In genomic region chr1:44024903-44025525, GRCh38 we compare ENCODE assay signal across 23 cellular contexts. TPM values are rescaled to one million over a fixed set of nuclear protein-coding genes. Genes with fewer than 3 reads are reported as not detected.
A peak's percentile ranks its signal among the peaks of the same experiment; 100 is the strongest.
DNase-seq lines count a peak whose midpoint lies in the region; ATAC-seq and TF ChIP-seq lines count a peak whose summit lies in the region.
"Had no signal": no experiment of that assay in that cellular context is flagged by ENCODE, and none has a peak within 500 bp of the region (broad histone marks: within the 10 kb centered on the region; RNA-seq: fewer than 3 reads in every experiment).

No MANE protein-coding gene starts in this region.

- H3K4me1 Mint-ChIP-seq in WTC11, result peaks cover 26% of the 10 kb centered on the region
- peaks cover 23% of the 10 kb centered on the region for H3K4me1 Mint-ChIP-seq in stimulated activated effector memory CD8-positive, alpha-beta T cell treated with anti-CD3 and anti-CD28 coated beads, Interleukin-12 subunit alpha, Interleukin-12 subunit beta, amount 100 ng/mL, for 72 hours

- no peak overlapping the region for H2AFZ ChIP-seq in GM23248

- TF ChIP-seq EP300 in esophagus muscularis mucosa (IDR thresholded peaks at IDR 0.05), result no peak

- H3K36me3 ChIP-seq in right atrium auricular region, result no peaks in the 10 kb centered on the region
- H3K36me3 ChIP-seq in left lung, result peaks cover 0 to 3% of the 10 kb centered on the region in 2 donors
- no peaks in the 10 kb centered on the region for H3K36me3 ChIP-seq in gastrocnemius medialis
- H3K36me3 ChIP-seq in GM23248 (ENCODE audit: low read depth), result no peaks in the 10 kb centered on the region; the same call in 1 of the 2 replicates
- H3K36me3 ChIP-seq in esophagus muscularis mucosa, result peaks cover 0 to 45% (median 12%) of the 10 kb centered on the region in 4 donors
- H3K36me3 ChIP-seq: prostate gland, upper lobe of right lung had no signal

- H3K4me2 ChIP-seq in GM23248 (ENCODE audit: unreplicated experiment), result no peak overlapping the region

- no peaks in the 10 kb centered on the region for H3K9me3 Mint-ChIP-seq in WTC11
- H3K9me3 Mint-ChIP-seq in stimulated activated effector memory CD8-positive, alpha-beta T cell treated with anti-CD3 and anti-CD28 coated beads, Interleukin-12 subunit alpha, Interleukin-12 subunit beta, amount 100 ng/mL, for 72 hours, result no peaks in the 10 kb centered on the region
- H3K9me3 Mint-ChIP-seq: activated CD4-positive, alpha-beta memory T cell treated with anti-CD3 and anti-CD28 coated beads, Interleukin-2, amount 10 ng/mL, durations not matched to agents 7 days and 5 days; nephron; stimulated activated naive CD8-positive, alpha-beta T cell treated with anti-CD3 and anti-CD28 coated beads, Interleukin-15, amount 100 ng/mL, for 72 hours had no signal

- H3F3A ChIP-seq in GM23248 (ENCODE audit: insufficient read depth), result no peaks in the 10 kb centered on the region

- H3K4me1 ChIP-seq in right atrium auricular region, result peaks cover 0 to 15% of the 10 kb centered on the region in 2 donors
- H3K4me1 ChIP-seq in left lung, result peaks cover 4 to 20% of the 10 kb centered on the region in 2 donors
- peaks cover 5 to 8% of the 10 kb centered on the region in 2 donors for H3K4me1 ChIP-seq in gastrocnemius medialis
- peaks cover 8% of the 10 kb centered on the region; the same call in 1 of the 2 replicates for H3K4me1 ChIP-seq in GM23248 (ENCODE audit: insufficient read depth)
- H3K4me1 ChIP-seq in esophagus muscularis mucosa, result peaks cover 6 to 16% (median 11%) of the 10 kb centered on the region in 4 donors
- H3K4me1 ChIP-seq: prostate gland had no signal

- H3K27ac Mint-ChIP-seq in WTC11, result peak overlapping the region; percentile 37; the same call in 1 of the 2 replicates
- H3K27ac Mint-ChIP-seq in stimulated activated effector memory CD8-positive, alpha-beta T cell treated with anti-CD3 and anti-CD28 coated beads, Interleukin-12 subunit alpha, Interleukin-12 subunit beta, amount 100 ng/mL, for 72 hours, result no peak overlapping the region
- H3K27ac Mint-ChIP-seq: activated CD4-positive, alpha-beta memory T cell treated with anti-CD3 and anti-CD28 coated beads, Interleukin-2, amount 10 ng/mL, durations not matched to agents 7 days and 5 days; nephron; stimulated activated naive CD8-positive, alpha-beta T cell treated with anti-CD3 and anti-CD28 coated beads, Interleukin-15, amount 100 ng/mL, for 72 hours had no signal

- ATAC-seq in left ventricle myocardium superior (no peak), WTC11 (no peak), left lung (peak; percentile 13), gastrocnemius medialis (no peak)
- no peak for ATAC-seq in stimulated activated effector memory CD8-positive, alpha-beta T cell treated with anti-CD3 and anti-CD28 coated beads, Interleukin-12 subunit alpha, Interleukin-12 subunit beta, amount 100 ng/mL, for 72 hours
- ATAC-seq: stimulated activated naive CD8-positive, alpha-beta T cell treated with anti-CD3 and anti-CD28 coated beads, Interleukin-15, amount 100 ng/mL, for 72 hours had no signal

- peak; percentile 6 for DNase-seq in left ventricle myocardium superior
- DNase-seq in right atrium auricular region (ENCODE audit: low spot score), result no peak
- DNase-seq in WTC11 (ENCODE audit: low spot score), result no peak
- peak in 1 of 2 donors; percentile 10 for DNase-seq in left lung
- DNase-seq in gastrocnemius medialis, result no peak
- no peak for DNase-seq in GM23248
- no peak for DNase-seq in stimulated activated effector memory CD8-positive, alpha-beta T cell treated with anti-CD3 and anti-CD28 coated beads, Interleukin-12 subunit alpha, Interleukin-12 subunit beta, amount 100 ng/mL, for 72 hours (ENCODE audit: low spot score in 2 of 2)
- no peak for DNase-seq in esophagus muscularis mucosa (ENCODE audit: extremely low spot score)
- DNase-seq: activated CD4-positive, alpha-beta memory T cell treated with anti-CD3 and anti-CD28 coated beads, Interleukin-2, amount 10 ng/mL, durations not matched to agents 7 days and 5 days; activated naive CD4-positive, alpha-beta T cell; activated T-cell treated with anti-CD3 and anti-CD28 coated beads for 4 hours; C1 segment of cervical spinal cord; central memory CD4-positive, alpha-beta T cell; erythroblast; glutamatergic neuron; midbrain; NCI-H1436; stimulated activated naive CD8-positive, alpha-beta T cell treated with anti-CD3 and anti-CD28 coated beads, Interleukin-15, amount 100 ng/mL, for 72 hours; T-helper 9 cell; upper lobe of right lung had no signal

- no peaks in the 10 kb centered on the region for H4K20me1 ChIP-seq in GM23248 (ENCODE audit: insufficient read depth)

- TF ChIP-seq CTCF in right atrium auricular region (IDR thresholded peaks at IDR 0.05) (no peak), WTC11 (IDR thresholded peaks at IDR 0.05) (no peak), left lung (IDR thresholded peaks at IDR 0.05) (no peak), gastrocnemius medialis (IDR thresholded peaks at IDR 0.05 in 4 of 5, conservative IDR thresholded peaks at IDR 0.05 in 1 of 5) (no peak), esophagus muscularis mucosa (IDR thresholded peaks at IDR 0.05) (no peak)

- H3K27me3 Mint-ChIP-seq in WTC11 (ENCODE audit: low read depth), result no peaks in the 10 kb centered on the region
- H3K27me3 Mint-ChIP-seq: activated CD4-positive, alpha-beta memory T cell treated with anti-CD3 and anti-CD28 coated beads, Interleukin-2, amount 10 ng/mL, durations not matched to agents 7 days and 5 days; stimulated activated naive CD8-positive, alpha-beta T cell treated with anti-CD3 and anti-CD28 coated beads, Interleukin-15, amount 100 ng/mL, for 72 hours had no signal

- POLR2A ChIA-PET in WTC11 (lab: Charles Lee), result interaction anchor here (0.7 kb wide), 1 partner anchor 84 kb away, joined by 5 read pairs; no protein-coding TSS in a partner anchor

- H3K9ac ChIP-seq in GM23248, result no peak overlapping the region

- in situ Hi-C loops in gastrocnemius medialis (cut with MboI; ENCODE audit: low sequenced_read_pairs in 4 of 4), result loop anchor here in 3 of 4 donors (25.0 kb wide), 2 partner anchors 263 to 488 kb away; partner anchors contain the start of gene PTPRF (in 2 of the 3)
- in situ Hi-C loops in GM23248 (cut with MboI), result no loop called here

- H3K36me3 Mint-ChIP-seq in WTC11, result 0 out of 2 replicates have a peak, but pooled peaks cover 4% of the 10 kb centered on the region
- no peaks in the 10 kb centered on the region for H3K36me3 Mint-ChIP-seq in stimulated activated effector memory CD8-positive, alpha-beta T cell treated with anti-CD3 and anti-CD28 coated beads, Interleukin-12 subunit alpha, Interleukin-12 subunit beta, amount 100 ng/mL, for 72 hours

- H3K27me3 ChIP-seq in right atrium auricular region, result no peaks in the 10 kb centered on the region
- H3K27me3 ChIP-seq in left lung, result no peaks in the 10 kb centered on the region
- no peaks in the 10 kb centered on the region for H3K27me3 ChIP-seq in gastrocnemius medialis
- H3K27me3 ChIP-seq in GM23248 (replicated peaks; ENCODE audit: insufficient read depth), result no peaks in the 10 kb centered on the region
- no peaks in the 10 kb centered on the region for H3K27me3 ChIP-seq in esophagus muscularis mucosa
- H3K27me3 ChIP-seq: dorsolateral prefrontal cortex, upper lobe of right lung had no signal

- H3K79me2 ChIP-seq in GM23248 (ENCODE audit: insufficient read depth), result peaks cover 17% of the 10 kb centered on the region

- 81 to 84% methylated on average over 13 of the region's 13 CpGs for WGBS in GM23248 (ENCODE audit: low coverage in 1 of 2, low lambda C conversion rate in 2 of 2, missing lambda C conversion rate in 2 of 2), 2 experiments
- 81% methylated on average over 13 of the region's 13 CpGs for WGBS in esophagus muscularis mucosa

- H3K9me3 ChIP-seq in right atrium auricular region, result no peaks in the 10 kb centered on the region
- no peaks in the 10 kb centered on the region for H3K9me3 ChIP-seq in left lung
- no peaks in the 10 kb centered on the region for H3K9me3 ChIP-seq in gastrocnemius medialis
- no peaks in the 10 kb centered on the region for H3K9me3 ChIP-seq in GM23248 (ENCODE audit: low read depth)
- no peaks in the 10 kb centered on the region for H3K9me3 ChIP-seq in esophagus muscularis mucosa
- H3K9me3 ChIP-seq: prostate gland, upper lobe of right lung had no signal

- H3K4me3 ChIP-seq in right atrium auricular region (no peak overlapping the region), left lung (no peak overlapping the region), gastrocnemius medialis (no peak overlapping the region), GM23248 (no peak overlapping the region), esophagus muscularis mucosa (no peak overlapping the region)
- H3K4me3 ChIP-seq: dorsolateral prefrontal cortex, prostate gland, upper lobe of right lung had no signal

- no peak overlapping the region for H3K4me3 Mint-ChIP-seq in WTC11
- H3K4me3 Mint-ChIP-seq in stimulated activated effector memory CD8-positive, alpha-beta T cell treated with anti-CD3 and anti-CD28 coated beads, Interleukin-12 subunit alpha, Interleukin-12 subunit beta, amount 100 ng/mL, for 72 hours, result no peak overlapping the region
- H3K4me3 Mint-ChIP-seq: activated CD4-positive, alpha-beta memory T cell treated with anti-CD3 and anti-CD28 coated beads, Interleukin-2, amount 10 ng/mL, durations not matched to agents 7 days and 5 days; nephron; stimulated activated naive CD8-positive, alpha-beta T cell treated with anti-CD3 and anti-CD28 coated beads, Interleukin-15, amount 100 ng/mL, for 72 hours had no signal

- TF ChIP-seq POLR2A in gastrocnemius medialis (IDR thresholded peaks at IDR 0.05) (no peak), esophagus muscularis mucosa (IDR thresholded peaks at IDR 0.05; ENCODE audit: low read depth) (no peak)

- H3K27ac ChIP-seq in right atrium auricular region (no peak overlapping the region), left lung (peak overlapping the region in 1 of 2 donors; percentile 18), gastrocnemius medialis (no peak overlapping the region), GM23248 (no peak overlapping the region), esophagus muscularis mucosa (replicated peaks in 1 of 4) (no peak overlapping the region)
- H3K27ac ChIP-seq: prostate gland, upper lobe of right lung had no signal

- intact Hi-C loops in left ventricle myocardium superior (cut with micrococcal nuclease), result no loop called here
- intact Hi-C loops in left lung (cut with DNase I), result no loop called here
- intact Hi-C loops in gastrocnemius medialis (cut with DNase I; ENCODE audit: low total_unique reads), result no loop called here
- intact Hi-C loops in esophagus muscularis mucosa (cut with DNase I), result no loop called here

- no peaks in the 10 kb centered on the region for H3K9me2 ChIP-seq in GM23248 (ENCODE audit: insufficient read depth)

- CTCF ChIA-PET in WTC11 (lab: Charles Lee), result interaction anchor here (1.1 to 2.2 kb wide), 5 partner anchors 11 to 23 kb away, joined by 4 to 13 read pairs (median 5); no protein-coding TSS in a partner anchor

RNA-seq across cellular contexts. Expression of gene SLC6A9, which starts 6.2 kb away (rescaled TPM):
- total RNA-seq in left ventricle myocardium superior (1.6 TPM), right atrium auricular region (1 to 10 TPM; 1.0 to 1.6 TPM), WTC11 (2021) (10.2 to 14.4 TPM (median 12.5 TPM) in 3 replicates), left lung (10 to 100 TPM; 12.4 to 28.5 TPM), gastrocnemius medialis (under 1 TPM in 3 of 4 donors, not detected in 1; 0.16 to 0.63 (median 0.29) TPM), esophagus muscularis mucosa (10 to 100 TPM in 2 of 4 donors, 1 to 10 TPM in 2; 5.2 to 17.9 (median 7.8) TPM)
- 20.6 and 22.2 TPM in 2 replicates for total RNA-seq in GM23248 (2014; rRNA removed; shearing (Covaris generic))
- polyA plus RNA-seq in GM23248 (2016; fragmentation: Nextera tagmentation; extraction: Ambion mirVana), result 34.4 and 34.6 TPM in 2 replicates

RNA-seq across cellular contexts. Expression of gene CCDC24, which starts 33.6 kb away (rescaled TPM):
- 1.0 TPM for total RNA-seq in left ventricle myocardium superior
- 1 to 10 TPM; 1.6 to 2.0 TPM for total RNA-seq in right atrium auricular region
- 12.1 to 20.1 TPM (median 19.2 TPM) in 3 replicates for total RNA-seq in WTC11 (2021)
- total RNA-seq in left lung, result 10 to 100 TPM in 1 of 2 donors, 1 to 10 TPM in 1; 9.9 to 13.7 TPM
- 1 to 10 TPM in 2 of 4 donors, under 1 TPM in 2; 0.73 to 2.9 (median 1.2) TPM for total RNA-seq in gastrocnemius medialis
- total RNA-seq in GM23248 (2014; rRNA removed; shearing (Covaris generic)), result 3.1 and 4.7 TPM in 2 replicates
- polyA plus RNA-seq in GM23248 (2016; fragmentation: Nextera tagmentation; extraction: Ambion mirVana), result 4.3 and 5.3 TPM in 2 replicates
- total RNA-seq in esophagus muscularis mucosa, result 1 to 10 TPM; 6.2 to 7.3 (median 6.7) TPM

RNA-seq across cellular contexts. Expression of gene B4GALT2, which starts 46.0 kb away (rescaled TPM):
- 35.6 TPM for total RNA-seq in left ventricle myocardium superior
- total RNA-seq in right atrium auricular region, result 10 to 100 TPM; 33.0 to 48.5 TPM
- 66.7 to 72.2 TPM (median 66.9 TPM) in 3 replicates for total RNA-seq in WTC11 (2021)
- total RNA-seq in left lung, result 10 to 100 TPM; 39.1 to 50.1 TPM
- 10 to 100 TPM; 63.5 to 97.8 (median 72.1) TPM for total RNA-seq in gastrocnemius medialis
- 123 and 221 TPM in 2 replicates for total RNA-seq in GM23248 (2014; rRNA removed; shearing (Covaris generic))
- polyA plus RNA-seq in GM23248 (2016; fragmentation: Nextera tagmentation; extraction: Ambion mirVana), result 27.3 and 28.9 TPM in 2 replicates
- total RNA-seq in esophagus muscularis mucosa, result 10 to 100 TPM; 45.3 to 94.5 (median 77.5) TPM

RNA-seq across cellular contexts. Expression of gene ATP6V0B, which starts 50.3 kb away (rescaled TPM):
- total RNA-seq in left ventricle myocardium superior (89.6 TPM), right atrium auricular region (100 to 1,000 TPM; 108 to 154 TPM), WTC11 (2021) (108 to 115 TPM (median 110 TPM) in 3 replicates), left lung (100 to 1,000 TPM; 176 to 239 TPM), gastrocnemius medialis (100 to 1,000 TPM; 156 to 242 (median 195) TPM), esophagus muscularis mucosa (100 to 1,000 TPM in 1 of 4 donors, 10 to 100 TPM in 3; 68.1 to 122 (median 98.2) TPM)
- 122 and 140 TPM in 2 replicates for total RNA-seq in GM23248 (2014; rRNA removed; shearing (Covaris generic))
- polyA plus RNA-seq in GM23248 (2016; fragmentation: Nextera tagmentation; extraction: Ambion mirVana), result 174 and 177 TPM in 2 replicates

RNA-seq across cellular contexts. Expression of gene DPH2, which starts 55.2 kb away (rescaled TPM):
- total RNA-seq in left ventricle myocardium superior (13.3 TPM), right atrium auricular region (10 to 100 TPM; 20.5 to 23.0 TPM), WTC11 (2021) (47.6 to 57.5 TPM (median 51.5 TPM) in 3 replicates), left lung (10 to 100 TPM; 13.5 to 23.4 TPM), gastrocnemius medialis (10 to 100 TPM; 53.1 to 68.3 (median 55.3) TPM), esophagus muscularis mucosa (10 to 100 TPM; 13.7 to 29.2 (median 19.2) TPM)
- 42.9 and 51.1 TPM in 2 replicates for total RNA-seq in GM23248 (2014; rRNA removed; shearing (Covaris generic))
- 16.7 and 21.0 TPM in 2 replicates for polyA plus RNA-seq in GM23248 (2016; fragmentation: Nextera tagmentation; extraction: Ambion mirVana)
